In genomic region chr10:11757452-11757819, GRCh38 we compare ENCODE assay signal across 1 cellular context.
TF ChIP-seq lines count a peak whose summit lies in the region.

No MANE protein-coding gene starts in this region.

TF ChIP-seq in HepG2, 621 proteins besides CTCF, POLR2A, EP300 and RAD21 (continues in another document):
- TF ChIP-seq HNF1B (CRISPR knock-in tag; IDR thresholded peaks at IDR 0.05) (0 out of 2 replicates have a peak, but pooled peaks have one; percentile 23), ZNF879 (CRISPR knock-in tag; IDR thresholded peaks at IDR 0.05) (no peak), ETV6 (CRISPR knock-in tag; conservative IDR thresholded peaks at IDR 0.05) (no peak), NFKB2 (CRISPR knock-in tag; IDR thresholded peaks at IDR 0.05; ENCODE audit: borderline replicate concordance) (no peak), AFF4 (CRISPR knock-in tag; IDR thresholded peaks at IDR 0.05) (no peak), ELF4 (CRISPR knock-in tag; IDR thresholded peaks at IDR 0.05; ENCODE audit: borderline replicate concordance) (0 out of 2 replicates have a peak, but pooled peaks have one; percentile 42), HHEX (CRISPR knock-in tag; IDR thresholded peaks at IDR 0.05) (0 out of 2 replicates have a peak, but pooled peaks have one; percentile 27), ZFY (CRISPR knock-in tag; IDR thresholded peaks at IDR 0.05) (no peak), NONO (IDR thresholded peaks at IDR 0.05) (no peak), NONO (CRISPR knock-in tag; conservative IDR thresholded peaks at IDR 0.05) (0 out of 2 replicates have a peak, but pooled peaks have one; percentile 46), ZNF629 (CRISPR knock-in tag; conservative IDR thresholded peaks at IDR 0.05) (0 out of 2 replicates have a peak, but pooled peaks have one; percentile 3), ZNF362 (CRISPR knock-in tag; IDR thresholded peaks at IDR 0.05; ENCODE audit: borderline replicate concordance) (peak; percentile 78), YY1 (IDR thresholded peaks at IDR 0.05; ENCODE audit: insufficient read depth, insufficient replicate concordance, low read depth, low read length) (no peak), ZFYVE20 (CRISPR knock-in tag; IDR thresholded peaks at IDR 0.05; ENCODE audit: borderline replicate concordance, low read depth) (no peak), ZNF547 (CRISPR knock-in tag; IDR thresholded peaks at IDR 0.05) (no peak; the same call in 1 of the 2 replicates), MTA1 (CRISPR knock-in tag; IDR thresholded peaks at IDR 0.05; ENCODE audit: borderline replicate concordance) (no peak), ZNF687 (CRISPR knock-in tag; IDR thresholded peaks at IDR 0.05) (no peak), ZGPAT (CRISPR knock-in tag; IDR thresholded peaks at IDR 0.05) (peak; percentile 29; the same call in 1 of the 2 replicates), IKZF5 (CRISPR knock-in tag; IDR thresholded peaks at IDR 0.05) (0 out of 2 replicates have a peak, but pooled peaks have one; percentile 68), THYN1 (CRISPR knock-in tag; IDR thresholded peaks at IDR 0.05; ENCODE audit: borderline replicate concordance, low read depth) (no peak), FOXP4 (CRISPR knock-in tag; IDR thresholded peaks at IDR 0.05) (peak; percentile 35; the same call in 1 of the 2 replicates), ZNF496 (CRISPR knock-in tag; IDR thresholded peaks at IDR 0.05; ENCODE audit: insufficient replicate concordance) (no peak), ZNF7 (CRISPR knock-in tag; IDR thresholded peaks at IDR 0.05) (no peak), MAZ (IDR thresholded peaks at IDR 0.05; ENCODE audit: borderline replicate concordance, low read depth, low read length) (no peak), MAZ (CRISPR knock-in tag; IDR thresholded peaks at IDR 0.05; ENCODE audit: low read depth) (no peak), SRSF4 (IDR thresholded peaks at IDR 0.05; ENCODE audit: low read depth, low read length, poor library complexity, severe bottlenecking) (no peak), FOXA1 (IDR thresholded peaks at IDR 0.05) (peak; percentile 53; the same call in 1 of the 2 replicates), FOXA1 (CRISPR knock-in tag; IDR thresholded peaks at IDR 0.05) (peak; percentile 86), GLMP (CRISPR knock-in tag; IDR thresholded peaks at IDR 0.05; ENCODE audit: borderline replicate concordance) (no peak), ZNF446 (CRISPR knock-in tag; IDR thresholded peaks at IDR 0.05) (no peak), ZNF891 (CRISPR knock-in tag; IDR thresholded peaks at IDR 0.05) (no peak), HDAC1 (CRISPR knock-in tag; IDR thresholded peaks at IDR 0.05) (0 out of 2 replicates have a peak, but pooled peaks have one; percentile 25), TOPORS (CRISPR knock-in tag; IDR thresholded peaks at IDR 0.05) (no peak), RNF219 (CRISPR knock-in tag; IDR thresholded peaks at IDR 0.05) (no peak)
